ENCODE assay signal across 33 cellular contexts in the genomic region with DNA sequence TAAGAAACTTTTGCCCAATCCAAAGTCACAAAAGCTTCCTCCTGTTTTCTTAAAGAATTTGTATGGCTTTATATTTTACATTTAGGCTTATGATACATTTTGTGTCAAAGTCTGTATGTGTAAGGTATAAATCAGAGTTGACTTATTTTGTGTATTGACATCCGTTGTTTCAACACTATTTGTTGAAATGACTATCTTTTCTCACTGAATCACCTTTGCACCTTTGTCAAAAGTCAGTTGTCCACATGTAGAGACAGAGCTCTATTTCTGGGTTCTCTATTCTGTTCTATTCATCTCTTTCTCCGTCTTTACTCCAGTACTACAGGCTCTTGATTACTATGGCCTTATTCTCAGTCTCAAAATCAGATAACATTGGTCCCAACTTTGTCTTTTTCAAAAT.
A peak's percentile ranks its signal among the peaks of the same experiment; 100 is the strongest.
DNase-seq lines count a peak whose midpoint lies in the region; ATAC-seq, FAIRE-seq and TF ChIP-seq lines count a peak whose summit lies in the region.
"Had no signal": no experiment of that assay in that cellular context is flagged by ENCODE, and none has a peak within 500 bp of the region (broad histone marks: within the 10 kb centered on the region; RNA-seq: fewer than 3 reads in every experiment).

No MANE protein-coding gene starts in this region.

- H3K36me3 ChIP-seq in liver (ENCODE audit: control insufficient read depth in 4 of 4, insufficient read depth in 3 of 4, low read depth in 1 of 4, low read length in 3 of 4) (no peaks in the 10 kb centered on the region), HepG2 (replicated peaks in 1 of 2; ENCODE audit: control insufficient read depth in 1 of 2, insufficient read depth in 2 of 2, low read length in 2 of 2) (no peaks in the 10 kb centered on the region), right lobe of liver (no peaks in the 10 kb centered on the region)
- H3K36me3 ChIP-seq: BE2C; BLaER1; BLaER1 treated with 17β-estradiol and CSF1 and Interleukin-3, amounts not matched to agents 10 nM and 100 nM had no signal

- peaks cover 0 to 7% (median 2%) of the 10 kb centered on the region in 4 donors for H3K4me1 ChIP-seq in liver (ENCODE audit: control insufficient read depth in 4 of 4, insufficient read depth in 4 of 4, low read length in 3 of 4)
- H3K4me1 ChIP-seq in HepG2 (ENCODE audit: insufficient read depth, low read length): no peaks in the 10 kb centered on the region
- H3K4me1 ChIP-seq in right lobe of liver: no peaks in the 10 kb centered on the region
- H3K4me1 ChIP-seq: A549, BE2C, Caco-2 had no signal

- POLR2A ChIA-PET in HepG2 (lab: Yijun Ruan, JAX): no interaction called here

- peak overlapping the region; percentile 5 to 45 for H3K27ac ChIP-seq in liver (ENCODE audit: low read depth in 1 of 2, low read length in 2 of 2)
- H3K27ac ChIP-seq in HepG2 (ENCODE audit: extremely low read length, insufficient read depth, low read length): no peak overlapping the region
- H3K27ac ChIP-seq in right lobe of liver: no peak overlapping the region
- H3K27ac ChIP-seq: 22Rv1; A549; BLaER1; BLaER1 treated with 17β-estradiol and CSF1 and Interleukin-3, amounts not matched to agents 10 nM and 100 nM; C4-2B had no signal

- TF ChIP-seq EP300 in HepG2 (IDR thresholded peaks at IDR 0.05; ENCODE audit: low read depth in 2 of 2, low read length in 2 of 2) (no peak), HepG2 (CRISPR knock-in tag; IDR thresholded peaks at IDR 0.05; ENCODE audit: borderline replicate concordance) (no peak)

- DNase-seq in HepG2 (ENCODE audit: low spot score): no peak
- DNase-seq in left lobe of liver (ENCODE audit: low spot score): no peak
- no peak for DNase-seq in right lobe of liver
- no peak for DNase-seq in GM10266 (ENCODE audit: extremely low spot score)
- DNase-seq: 8988T; ACHN; AML-193; BE2C; C1 segment of cervical spinal cord; Caco-2; Calu3; CD4-positive, alpha-beta memory T cell; CD4-positive, alpha-beta T cell; CD4-positive, CD25-positive, alpha-beta regulatory T cell; CD8-positive, alpha-beta memory T cell; CD8-positive, alpha-beta T cell; COR-L47; DMS 273 treated with DMSO at 0.1 percent for 48 hours; DMS153; DMS53; DMS79; DMS79 treated with DMSO at 0.1 percent for 48 hours; DND-41; EL had no signal

- H3K4me2 ChIP-seq in HepG2 (ENCODE audit: low read depth, low read length): no peak overlapping the region
- H3K4me2 ChIP-seq: A549; BLaER1; BLaER1 treated with 17β-estradiol and CSF1 and Interleukin-3, amounts not matched to agents 10 nM and 100 nM had no signal

- H3K79me2 ChIP-seq in HepG2 (ENCODE audit: insufficient read depth, low read length): no peaks in the 10 kb centered on the region

- H3K9ac ChIP-seq in liver (ENCODE audit: low read depth in 1 of 2, low read length in 2 of 2) (no peak overlapping the region), HepG2 (ENCODE audit: insufficient read depth, low read depth, low read length) (no peak overlapping the region)
- H3K9ac ChIP-seq: BLaER1; BLaER1 treated with 17β-estradiol and CSF1 and Interleukin-3, amounts not matched to agents 10 nM and 100 nM had no signal

- H3K4me3 ChIP-seq in liver (ENCODE audit: low read depth in 1 of 3, low read length in 3 of 3): no peak overlapping the region
- no peak overlapping the region for H3K4me3 ChIP-seq in HepG2 (replicated peaks in 1 of 3; ENCODE audit: insufficient read depth in 1 of 3, low read depth in 2 of 3, low read length in 3 of 3)
- no peak overlapping the region for H3K4me3 ChIP-seq in right lobe of liver
- H3K4me3 ChIP-seq: A549; BLaER1; BLaER1 treated with 17β-estradiol and CSF1 and Interleukin-3, amounts not matched to agents 10 nM and 100 nM had no signal

- FAIRE-seq in HepG2 (lab: Jason Lieb, UNC): no peak
- FAIRE-seq: A204.1, A549, D721Med had no signal

- CTCF ChIA-PET in HepG2 (lab: Yijun Ruan, JAX; ENCODE audit: low intra/inter-chr PET ratio, low total read pairs): no interaction called here

- WGBS in liver: 45% methylated on average over 2 of the region's 2 CpGs
- WGBS in HepG2 (ENCODE audit: low lambda C conversion rate): 2% methylated on average over 2 of the region's 2 CpGs
- WGBS in right lobe of liver (ENCODE audit: insufficient coverage, low coverage, low lambda C conversion rate, missing lambda C conversion rate): 31% methylated on average over 2 of the region's 2 CpGs

- peak in 1 of 2 donors; percentile 12 for TF ChIP-seq RAD21 in liver (IDR thresholded peaks at IDR 0.05)
- no peak for TF ChIP-seq RAD21 in HepG2 (CRISPR knock-in tag; IDR thresholded peaks at IDR 0.05)

- no peak for ATAC-seq in HepG2
- peak; percentile 93 for ATAC-seq in left lobe of liver
- peak; percentile 76 to 87 (median 83) for ATAC-seq in right lobe of liver
- no peak for ATAC-seq in GM21737 (IDR thresholded peaks at IDR 0.05; ENCODE audit: unreplicated experiment)
- ATAC-seq: A549; CD8-positive, alpha-beta T cell had no signal

- in situ Hi-C loops in HepG2 (cut with HindIII; ENCODE audit: extremely low pct_ligation_motif_present, low pct_unique_long_range_greater_than_20kb): no loop called here

- H3K27me3 ChIP-seq in liver (ENCODE audit: control insufficient read depth in 4 of 4, insufficient read depth in 4 of 4, low read length in 3 of 4): no peaks in the 10 kb centered on the region
- H3K27me3 ChIP-seq in HepG2 (ENCODE audit: control insufficient read depth in 1 of 2, insufficient read depth in 2 of 2, low read length in 2 of 2): peaks cover 0 to 8% of the 10 kb centered on the region in 2 experiments; a peak in 1 of 5 replicates
- no peaks in the 10 kb centered on the region for H3K27me3 ChIP-seq in right lobe of liver
- H3K27me3 ChIP-seq: BE2C; BLaER1; BLaER1 treated with 17β-estradiol and CSF1 and Interleukin-3, amounts not matched to agents 10 nM and 100 nM had no signal

- BruUV-seq in HepG2 (replicated peaks; lab: Mats Ljungman, UMichigan): no TSS peak

- H3K9me3 ChIP-seq in liver (ENCODE audit: control insufficient read depth in 4 of 4, low read length in 3 of 4) (no peaks in the 10 kb centered on the region), HepG2 (ENCODE audit: low read length) (no peaks in the 10 kb centered on the region), right lobe of liver (no peaks in the 10 kb centered on the region)
- H3K9me3 ChIP-seq: A549; BE2C; BLaER1; BLaER1 treated with 17β-estradiol and CSF1 and Interleukin-3, amounts not matched to agents 10 nM and 100 nM; Caco-2 had no signal

- intact Hi-C loops in HepG2 (cut with micrococcal nuclease; ENCODE audit: unreplicated experiment) (no loop called here), right lobe of liver (cut with DNase I) (no loop called here)

- TF ChIP-seq POLR2A in HepG2 (IDR thresholded peaks at IDR 0.05; ENCODE audit: insufficient read depth in 1 of 2, low read depth in 2 of 2, low read length in 2 of 2) (no peak), right lobe of liver (IDR thresholded peaks at IDR 0.05) (no peak)

- no peaks in the 10 kb centered on the region for H4K20me1 ChIP-seq in HepG2 (ENCODE audit: insufficient read depth, low read length)
- H4K20me1 ChIP-seq: BLaER1; BLaER1 treated with 17β-estradiol and CSF1 and Interleukin-3, amounts not matched to agents 10 nM and 100 nM had no signal

- TF ChIP-seq CTCF in liver (IDR thresholded peaks at IDR 0.05; ENCODE audit: low read depth, low read length, missing input control) (no peak), HepG2 (CRISPR knock-in tag; IDR thresholded peaks at IDR 0.05) (no peak), right lobe of liver (IDR thresholded peaks at IDR 0.05) (no peak), GM10266 (IDR thresholded peaks at IDR 0.05; ENCODE audit: control insufficient read depth, insufficient read depth, low read depth, missing control alignments) (no peak)

- H2AFZ ChIP-seq in HepG2 (ENCODE audit: low read length): no peak overlapping the region

TF ChIP-seq in HepG2, 621 proteins besides CTCF, POLR2A, EP300 and RAD21:
- TF ChIP-seq MAZ (IDR thresholded peaks at IDR 0.05; ENCODE audit: borderline replicate concordance, low read depth, low read length) (no peak), MAZ (CRISPR knock-in tag; IDR thresholded peaks at IDR 0.05; ENCODE audit: low read depth) (no peak), XRCC5 (optimal IDR thresholded peaks at IDR 0.05; ENCODE audit: low read length) (no peak), SRY (CRISPR knock-in tag; IDR thresholded peaks at IDR 0.05) (no peak), XBP1 (CRISPR knock-in tag; IDR thresholded peaks at IDR 0.05) (no peak), ZNF121 (CRISPR knock-in tag; IDR thresholded peaks at IDR 0.05) (no peak)

Comparison
In these comparisons a context has a peak if more than half of its experiments do, and no peak if none do; other contexts are left out.
1. H3K27ac ChIP-seq: peak in liver (2 of 2); none in HepG2 (single experiment) and right lobe of liver (0 of 3).
2. ATAC-seq: peak in left lobe of liver (single experiment) and right lobe of liver (4 of 4); none in HepG2 (single experiment) and GM21737 (single experiment).